Comparison of ENCODE assay signal across 14 cellular contexts in genomic region chr6:54243699-54244098, GRCh38.
DNase-seq lines count a peak whose midpoint lies in the region; ATAC-seq and TF ChIP-seq lines count a peak whose summit lies in the region.
"Had no signal": no experiment of that assay in that cellular context is flagged by ENCODE, and none has a peak within 500 bp of the region (broad histone marks: within the 10 kb centered on the region; RNA-seq: fewer than 3 reads in every experiment).

No MANE protein-coding gene starts in this region.

- no peak overlapping the region for H3K9ac ChIP-seq in SK-N-SH
- H3K9ac ChIP-seq: GM23248 had no signal

- POLR2A ChIA-PET in SK-N-SH (lab: Yijun Ruan, JAX) = no interaction called here

- no peaks in the 10 kb centered on the region for H3F3A ChIP-seq in SK-N-SH (replicated peaks; ENCODE audit: insufficient read depth)

- H3K9me3 ChIP-seq in SK-N-SH = no peaks in the 10 kb centered on the region
- H3K9me3 ChIP-seq in heart right ventricle = no peaks in the 10 kb centered on the region
- H3K9me3 ChIP-seq in left ventricle myocardium inferior (replicated peaks) = no peaks in the 10 kb centered on the region
- H3K9me3 ChIP-seq: A549, Caco-2 had no signal

- H3K36me3 ChIP-seq in SK-N-SH (replicated peaks in 1 of 2; ENCODE audit: control insufficient read depth in 1 of 2, insufficient read depth in 2 of 2, low read length in 1 of 2) (peaks cover 0 to 5% of the 10 kb centered on the region in 2 experiments), heart right ventricle (no peaks in the 10 kb centered on the region), left ventricle myocardium inferior (no peaks in the 10 kb centered on the region)

- H3K4me3 ChIP-seq in SK-N-SH (ENCODE audit: low read depth in 2 of 2, low read length in 1 of 2) (no peak overlapping the region), heart right ventricle (no peak overlapping the region), left ventricle myocardium inferior (no peak overlapping the region)
- H3K4me3 ChIP-seq: A549, GM23248 had no signal

- no peaks in the 10 kb centered on the region for H4K20me1 ChIP-seq in SK-N-SH (ENCODE audit: insufficient read depth)

- no peak for TF ChIP-seq EP300 in SK-N-SH (IDR thresholded peaks at IDR 0.05; ENCODE audit: borderline replicate concordance in 1 of 2, low read depth in 1 of 2, low read length in 1 of 2)

- no peak for TF ChIP-seq RAD21 in SK-N-SH (IDR thresholded peaks at IDR 0.05; ENCODE audit: low read length)

- no peaks in the 10 kb centered on the region for H3K9me2 ChIP-seq in SK-N-SH

- intact Hi-C loops in heart right ventricle (cut with DNase I) = no loop called here
- intact Hi-C loops in left ventricle myocardium inferior (cut with micrococcal nuclease) = no loop called here

- no peak overlapping the region for H2AFZ ChIP-seq in SK-N-SH (ENCODE audit: low read depth)
- H2AFZ ChIP-seq: GM23248 had no signal

- H3K27ac ChIP-seq in SK-N-SH (ENCODE audit: low read depth in 2 of 2, low read length in 1 of 2) (peak overlapping the region in 1 of 2 experiments; percentile 36; a peak in 1 of 4 replicates), heart right ventricle (peak overlapping the region in 1 of 10 donors; percentile 37), left ventricle myocardium inferior (replicated peaks) (no peak overlapping the region)
- H3K27ac ChIP-seq: 22Rv1, A549, C4-2B, GM23248, HL-60 had no signal

- no peak for TF ChIP-seq CTCF in SK-N-SH (IDR thresholded peaks at IDR 0.05)
- no peak for TF ChIP-seq CTCF in heart right ventricle (IDR thresholded peaks at IDR 0.05)
- no peak for TF ChIP-seq CTCF in left ventricle myocardium inferior (IDR thresholded peaks at IDR 0.05; ENCODE audit: borderline replicate concordance)

- H3K4me1 ChIP-seq in SK-N-SH (ENCODE audit: control insufficient read depth in 1 of 2, insufficient read depth in 2 of 2, low read depth in 1 of 2, low read length in 1 of 2) (no peaks in the 10 kb centered on the region; a peak in 1 of 4 replicates), heart right ventricle (peaks cover 0 to 25% (median 5%) of the 10 kb centered on the region in 9 donors), left ventricle myocardium inferior (peaks cover 28% of the 10 kb centered on the region)
- H3K4me1 ChIP-seq: A549, Caco-2 had no signal

- no peak for DNase-seq in SK-N-SH
- no peak for DNase-seq in heart right ventricle
- DNase-seq in left ventricle myocardium inferior = no peak
- peak; percentile 6 for DNase-seq in amniotic epithelial cell (ENCODE audit: low read depth)
- DNase-seq in mucosa of gallbladder (ENCODE audit: low spot score) = no peak
- DNase-seq in stimulated activated CD4-positive, alpha-beta T cell treated with anti-CD3 and anti-CD28 coated beads, Interleukin-1b, Interleukin-23, amount 100 ng/mL, for 48 hours = no peak
- DNase-seq: Caco-2; CD4-positive, alpha-beta T cell had no signal

- WGBS in SK-N-SH (ENCODE audit: low lambda C conversion rate) = 23% methylated on average over 4 of the region's 4 CpGs
- WGBS in heart right ventricle, 2 donors = 73 to 78% methylated on average over 4 of the region's 4 CpGs

- H3K27me3 ChIP-seq in SK-N-SH (ENCODE audit: insufficient read depth) = peaks cover 4% of the 10 kb centered on the region; the same call in 1 of the 2 replicates
- H3K27me3 ChIP-seq in heart right ventricle = no peaks in the 10 kb centered on the region
- no peaks in the 10 kb centered on the region for H3K27me3 ChIP-seq in left ventricle myocardium inferior (ENCODE audit: low read depth)

- H3K79me2 ChIP-seq in SK-N-SH (ENCODE audit: insufficient read depth) = no peaks in the 10 kb centered on the region

- ATAC-seq in SK-N-SH treated with all-trans-retinoic acid at 6 μM for 48 hours = peak; percentile 58
- peak in 5 of 8 donors; percentile 19 to 63 (median 37) for ATAC-seq in heart right ventricle
- ATAC-seq: A549 had no signal

- CTCF ChIA-PET in SK-N-SH (lab: Yijun Ruan, JAX) = interaction anchor here (1.2 to 2.6 kb wide), 6 partner anchors 12 to 257 kb away, joined by 3 to 15 read pairs (median 6); no protein-coding TSS in a partner anchor

- H3K4me2 ChIP-seq in SK-N-SH = no peak overlapping the region
- H3K4me2 ChIP-seq: A549 had no signal

TF ChIP-seq in SK-N-SH treated with all-trans-retinoic acid at 6 μM for 48 hours, 23 proteins besides CTCF, POLR2A, EP300 and RAD21 (continues in another document):
- no peak for TF ChIP-seq CSRNP3 (CRISPR knock-in tag; IDR thresholded peaks at IDR 0.05)
- no peak for TF ChIP-seq GLIS3 (CRISPR knock-in tag; IDR thresholded peaks at IDR 0.05)
- no peak for TF ChIP-seq ISL1 (CRISPR knock-in tag; IDR thresholded peaks at IDR 0.05)
- TF ChIP-seq TSHZ2 (CRISPR knock-in tag; IDR thresholded peaks at IDR 0.05) = no peak
- TF ChIP-seq TCF4 (CRISPR knock-in tag; IDR thresholded peaks at IDR 0.05; ENCODE audit: borderline replicate concordance) = no peak

TF ChIP-seq in SK-N-SH, 30 proteins besides CTCF, POLR2A, EP300 and RAD21 (continues in another document):
- TF ChIP-seq RCOR1 (IDR thresholded peaks at IDR 0.05; ENCODE audit: low read length) (no peak), TCF12 (IDR thresholded peaks at IDR 0.05) (no peak), POLR2AphosphoS5 (IDR thresholded peaks at IDR 0.05; ENCODE audit: low read depth, low read length) (no peak), MXI1 (IDR thresholded peaks at IDR 0.05; ENCODE audit: low read depth, low read length) (no peak), ZBTB33 (IDR thresholded peaks at IDR 0.05; ENCODE audit: borderline replicate concordance, low read depth) (no peak), PBX3 (IDR thresholded peaks at IDR 0.05) (no peak), CHD2 (IDR thresholded peaks at IDR 0.05; ENCODE audit: low read length, partially characterized antibody) (no peak), EZH2phosphoT487 (IDR thresholded peaks at IDR 0.05; ENCODE audit: borderline replicate concordance, low read depth) (no peak), GATA2 (CRISPR knock-in tag; IDR thresholded peaks at IDR 0.05) (no peak), USF2 (IDR thresholded peaks at IDR 0.05; ENCODE audit: borderline replicate concordance, low read depth, low read length) (no peak), SMC3 (IDR thresholded peaks at IDR 0.05; ENCODE audit: low read depth, low read length) (no peak), MAX (IDR thresholded peaks at IDR 0.05; ENCODE audit: low read depth) (no peak), GABPA (IDR thresholded peaks at IDR 0.05; ENCODE audit: low read depth) (no peak), NRF1 (IDR thresholded peaks at IDR 0.05; ENCODE audit: low read depth, low read length) (no peak), NFIC (IDR thresholded peaks at IDR 0.05; ENCODE audit: borderline replicate concordance) (no peak), TAF1 (IDR thresholded peaks at IDR 0.05; ENCODE audit: borderline replicate concordance, low read depth, low read length) (no peak)
